ENCODE assay signal across 1 cellular context in genomic region chr4:120919358-120919757, GRCh38.
TF ChIP-seq lines count a peak whose summit lies in the region.

No MANE protein-coding gene starts in this region.

TF ChIP-seq in IMR-90, 13 proteins besides CTCF, POLR2A, EP300 and RAD21:
- TF ChIP-seq CEBPB (IDR thresholded peaks at IDR 0.05; ENCODE audit: low read depth, low read length): no peak
- TF ChIP-seq RFX5 (IDR thresholded peaks at IDR 0.05; ENCODE audit: low read depth, low read length): no peak
- no peak for TF ChIP-seq MAZ (IDR thresholded peaks at IDR 0.05; ENCODE audit: borderline replicate concordance, low read depth, low read length)
- no peak for TF ChIP-seq MAFK (IDR thresholded peaks at IDR 0.05; ENCODE audit: low read depth, low read length)
- TF ChIP-seq NFE2L2 (IDR thresholded peaks at IDR 0.05; ENCODE audit: low read depth, low read length): no peak
- TF ChIP-seq FOS (IDR thresholded peaks at IDR 0.05; ENCODE audit: low read depth, low read length): no peak
- no peak for TF ChIP-seq CHD1 (IDR thresholded peaks at IDR 0.05; ENCODE audit: low read depth, low read length)
- no peak for TF ChIP-seq MXI1 (IDR thresholded peaks at IDR 0.05; ENCODE audit: borderline replicate concordance, low read depth, low read length)
- no peak for TF ChIP-seq ELK1 (IDR thresholded peaks at IDR 0.05; ENCODE audit: borderline replicate concordance, low read depth, low read length)
- TF ChIP-seq SMC3 (IDR thresholded peaks at IDR 0.05; ENCODE audit: low read depth, low read length): no peak
- TF ChIP-seq BHLHE40 (IDR thresholded peaks at IDR 0.05; ENCODE audit: low read depth, low read length): no peak
- no peak for TF ChIP-seq USF2 (IDR thresholded peaks at IDR 0.05; ENCODE audit: low read depth, low read length)
- no peak for TF ChIP-seq RCOR1 (IDR thresholded peaks at IDR 0.05; ENCODE audit: insufficient replicate concordance, low read length)
